In genomic region chr11:71951741-71952310, GRCh38 we compare ENCODE assay signal across 32 cellular contexts.
"Had no signal": no experiment of that assay in that cellular context is flagged by ENCODE, and none has a peak within 500 bp of the region (broad histone marks: within the 10 kb centered on the region; RNA-seq: fewer than 3 reads in every experiment).

No MANE protein-coding gene starts in this region.

- H3K27me3 ChIP-seq: adrenal gland, breast epithelium, cardiac muscle cell, colonic mucosa, esophagus squamous epithelium, gastrocnemius medialis, heart left ventricle had no signal

- ATAC-seq: activated CD4-positive, alpha-beta T cell treated with anti-CD3 and anti-CD28 coated beads for 36 hours; activated naive CD8-positive, alpha-beta T cell treated with anti-CD3 and anti-CD28 coated beads, Interleukin-2, amount 50 U/mL, for 24 hours; activated T-helper 17 cell treated with anti-CD3 and anti-CD28 coated beads, Interleukin-2, amount 50 U/mL, for 72 hours; gastrocnemius medialis; heart left ventricle had no signal

- H3K4me1 ChIP-seq: breast epithelium had no signal

- DNase-seq: activated CD4-positive, alpha-beta memory T cell treated with anti-CD3 and anti-CD28 coated beads, Interleukin-2, amount 10 ng/mL, durations not matched to agents 7 days and 5 days; activated CD4-positive, alpha-beta T cell treated with anti-CD3 and anti-CD28 coated beads for 36 hours; activated CD4-positive, alpha-beta T cell treated with anti-CD3 and anti-CD28 coated beads, Interleukin-2, amount 10 ng/mL, durations not matched to agents 7 days and 5 days; activated CD4-positive, alpha-beta T cell treated with anti-CD3 and anti-CD28 coated beads, Interleukin-2, amount 50 U/mL, for 4 hours; activated CD4-positive, CD25-positive, alpha-beta regulatory T cell; activated CD4-positive, CD25-positive, alpha-beta regulatory T cell treated with anti-CD3 and anti-CD28 coated beads, Interleukin-2, amount 50 U/mL, for 72 hours; activated CD8-positive, alpha-beta memory T cell treated with anti-CD3 and anti-CD28 coated beads, Interleukin-2, amount 50 U/mL, for 48 hours; activated effector memory CD4-positive, alpha-beta T cell treated with anti-CD3 and anti-CD28 coated beads, Interleukin-2, amount 50 U/mL, for 16 hours; activated naive CD4-positive, alpha-beta T cell treated with anti-CD3 and anti-CD28 coated beads for 36 hours; activated naive CD8-positive, alpha-beta T cell treated with anti-CD3 and anti-CD28 coated beads for 36 hours; activated naive CD8-positive, alpha-beta T cell treated with anti-CD3 and anti-CD28 coated beads, Interleukin-2, amount 50 U/mL, for 24 hours; activated T-cell treated with anti-CD3 and anti-CD28 coated beads for 4 hours; activated T-cell treated with anti-CD3 and anti-CD28 coated beads, Interleukin-2, amount 50 U/mL, for 24 hours; adrenal gland; amygdala; aorta; central memory CD4-positive, alpha-beta T cell; cerebellar nuclear complex; colonic mucosa; effector CD8-positive, alpha-beta T cell; esophagus squamous epithelium; foreskin fibroblast; gastrocnemius medialis; glutamatergic neuron; heart left ventricle; T-helper 2 cell had no signal

- FAIRE-seq: endometrium, endothelial cell of umbilical vein had no signal

- H3K27ac ChIP-seq: adrenal gland, breast epithelium, cardiac muscle cell, colonic mucosa, epithelial cell of prostate, esophagus squamous epithelium, gastrocnemius medialis, heart left ventricle had no signal

- H3K4me3 ChIP-seq: adrenal gland, breast epithelium, cardiac muscle cell, colonic mucosa, esophagus squamous epithelium, gastrocnemius medialis, heart left ventricle had no signal

- H3K36me3 ChIP-seq: adrenal gland, breast epithelium, cardiac muscle cell, colonic mucosa, esophagus squamous epithelium, gastrocnemius medialis, heart left ventricle had no signal

- H3K9me3 ChIP-seq: adrenal gland, breast epithelium, colonic mucosa, esophagus squamous epithelium, gastrocnemius medialis, heart left ventricle had no signal
